22 cellular contexts compared by ENCODE assay signal in the genomic region with DNA sequence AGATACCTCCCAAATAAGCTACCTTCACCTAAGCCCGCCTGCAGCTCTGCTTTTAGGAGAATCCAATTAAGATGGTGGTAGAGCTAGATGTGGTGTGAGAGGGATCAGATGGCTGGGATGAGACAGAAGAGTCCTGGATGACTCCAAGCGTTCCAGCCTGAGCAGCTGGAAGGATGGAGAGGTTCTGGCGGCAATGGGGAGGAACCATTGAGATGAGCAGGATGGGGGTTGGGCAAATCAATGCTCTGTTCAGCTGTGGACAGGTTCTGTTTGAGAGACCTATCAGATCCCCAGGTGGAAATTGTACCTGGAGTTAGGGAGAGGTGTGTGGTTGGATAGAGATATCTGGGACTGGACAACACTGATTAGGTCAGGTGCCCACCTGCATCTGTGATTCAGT. TPM values are rescaled to one million over a fixed set of nuclear protein-coding genes. Genes with fewer than 3 reads are reported as not detected.
"Had no signal": no experiment of that assay in that cellular context is flagged by ENCODE, and none has a peak within 500 bp of the region (broad histone marks: within the 10 kb centered on the region; RNA-seq: fewer than 3 reads in every experiment).

No MANE protein-coding gene starts in this region.

- H3K27ac ChIP-seq: coronary artery, gastrocnemius medialis, neutrophil, pancreas, prostate gland, sigmoid colon, stomach, thoracic aorta, tibial nerve, upper lobe of left lung had no signal

- DNase-seq: effector CD4-positive, alpha-beta T cell; gastrocnemius medialis; natural killer cell; pancreas; right cardiac atrium; stimulated activated CD4-positive, alpha-beta T cell treated with anti-CD3 and anti-CD28 coated beads, Interleukin-2, amount 100 ng/mL, for 24 hours; stimulated activated CD4-positive, alpha-beta T cell treated with anti-CD3 and anti-CD28 coated beads, Interleukin-4, amount 100 ng/mL, for 24 hours; stimulated activated naive CD4-positive, alpha-beta T cell treated with Interleukin-2 at 50 U/mL for 16 hours; stomach; upper lobe of left lung had no signal

- ATAC-seq: gastrocnemius medialis; left lobe of liver; natural killer cell; pancreas; right cardiac atrium; stimulated activated effector memory CD8-positive, alpha-beta T cell treated with anti-CD3 and anti-CD28 coated beads, Interleukin-12 subunit alpha, Interleukin-12 subunit beta, amount 100 ng/mL, for 72 hours had no signal

- H3K9me3 ChIP-seq: gastrocnemius medialis, neutrophil, pancreas, prostate gland, sigmoid colon, thoracic aorta, upper lobe of left lung had no signal

- H3K27me3 ChIP-seq: pancreas, tibial nerve had no signal

- H3K4me1 ChIP-seq: gastrocnemius medialis, pancreas, prostate gland, sigmoid colon, stomach, tibial nerve, upper lobe of left lung had no signal

- H3K4me3 ChIP-seq: coronary artery, gastrocnemius medialis, lung, pancreas, prostate gland, sigmoid colon, stomach, thoracic aorta, tibial nerve, upper lobe of left lung had no signal

- H3K36me3 ChIP-seq: gastrocnemius medialis, neutrophil, pancreas, prostate gland, sigmoid colon, stomach, thoracic aorta, tibial nerve, upper lobe of left lung had no signal

RNA-seq across cellular contexts. Expression of a gene that starts 23.0 kb away (rescaled TPM):
- total RNA-seq: chondrocyte, fibroblast of villous mesenchyme, glomerular endothelial cell, natural killer cell, thoracic aorta had no signal
